Comparison of ENCODE assay signal across 11 cellular contexts in the genomic region with DNA sequence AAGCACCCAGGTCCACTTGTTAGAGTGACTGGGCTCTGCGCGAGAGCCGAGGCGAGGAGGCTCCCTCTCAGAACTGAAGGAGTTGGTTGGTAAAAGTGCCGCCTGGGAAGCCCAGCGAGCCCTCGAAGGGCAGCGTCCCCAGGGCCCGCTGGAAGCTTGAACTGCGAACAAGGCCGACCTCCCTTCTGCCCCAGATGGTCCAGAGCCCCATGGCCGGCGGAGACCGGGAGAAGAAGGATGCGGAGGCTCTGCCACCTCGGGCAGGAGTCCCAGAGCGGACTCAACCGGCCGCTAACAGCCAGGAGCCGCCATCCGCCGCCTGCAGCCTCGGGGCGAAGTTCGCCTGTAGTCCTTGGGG.
DNase-seq lines count a peak whose midpoint lies in the region; ATAC-seq, FAIRE-seq and TF ChIP-seq lines count a peak whose summit lies in the region.
"Had no signal": no experiment of that assay in that cellular context is flagged by ENCODE, and none has a peak within 500 bp of the region (broad histone marks: within the 10 kb centered on the region; RNA-seq: fewer than 3 reads in every experiment).

No MANE protein-coding gene starts in this region.

- H3K27ac ChIP-seq in right lobe of liver (no peak overlapping the region), HepG2 (ENCODE audit: extremely low read length, insufficient read depth, low read length) (no peak overlapping the region), breast epithelium (peak overlapping the region in 1 of 2 donors; percentile 7), muscle layer of duodenum (ENCODE audit: low read length) (no peak overlapping the region), aorta (ENCODE audit: low read depth in 1 of 2, low read length in 2 of 2) (no peak overlapping the region)
- H3K27ac ChIP-seq: foreskin keratinocyte had no signal

- no peak for TF ChIP-seq EP300 in HepG2 (IDR thresholded peaks at IDR 0.05; ENCODE audit: low read depth in 2 of 2, low read length in 2 of 2)
- TF ChIP-seq EP300 in HepG2 (CRISPR knock-in tag; IDR thresholded peaks at IDR 0.05; ENCODE audit: borderline replicate concordance), result no peak

- ATAC-seq in right lobe of liver (peak in 2 of 4 donors; percentile 5 to 11), HepG2 (no peak), aorta (ENCODE audit: low FRiP score) (peak; percentile 16), GM19035 (IDR thresholded peaks at IDR 0.05; ENCODE audit: unreplicated experiment) (no peak), HG03469 (IDR thresholded peaks at IDR 0.05; ENCODE audit: unreplicated experiment) (no peak)

- no peaks in the 10 kb centered on the region for H3K79me2 ChIP-seq in HepG2 (ENCODE audit: insufficient read depth, low read length)

- intact Hi-C loops in right lobe of liver (cut with DNase I), result no loop called here
- intact Hi-C loops in HepG2 (cut with micrococcal nuclease; ENCODE audit: unreplicated experiment), result no loop called here
- intact Hi-C loops in breast epithelium (cut with DNase I; ENCODE audit: low total_unique reads), result no loop called here
- intact Hi-C loops in aorta (cut with DNase I), result no loop called here

- TF ChIP-seq RAD21 in HepG2 (CRISPR knock-in tag; IDR thresholded peaks at IDR 0.05), result no peak

- DNase-seq in right lobe of liver (peak in 2 of 3 donors; percentile 25 to 56), HepG2 (ENCODE audit: low spot score) (no peak), breast epithelium (ENCODE audit: low spot score in 2 of 2) (no peak), aorta (peak; percentile 35 to 73), NCI-H1930 (lab: John Stamatoyannopoulos, UW) (no peak)
- DNase-seq: foreskin keratinocyte, NCI-H187 had no signal

- H3K9me3 ChIP-seq in right lobe of liver (no peaks in the 10 kb centered on the region), HepG2 (ENCODE audit: low read length) (no peaks in the 10 kb centered on the region), breast epithelium (no peaks in the 10 kb centered on the region), muscle layer of duodenum (ENCODE audit: control insufficient read depth in 1 of 2, low read length in 2 of 2) (no peaks in the 10 kb centered on the region), aorta (ENCODE audit: control insufficient read depth, low read length) (no peaks in the 10 kb centered on the region)

- in situ Hi-C loops in HepG2 (cut with HindIII; ENCODE audit: extremely low pct_ligation_motif_present, low pct_unique_long_range_greater_than_20kb), result no loop called here

- POLR2A ChIA-PET in HepG2 (lab: Yijun Ruan, JAX), result no interaction called here

- H3K9ac ChIP-seq in HepG2 (ENCODE audit: insufficient read depth, low read depth, low read length), result no peak overlapping the region

- H3K36me3 ChIP-seq in right lobe of liver (no peaks in the 10 kb centered on the region), HepG2 (replicated peaks in 1 of 2; ENCODE audit: control insufficient read depth in 1 of 2, insufficient read depth in 2 of 2, low read length in 2 of 2) (no peaks in the 10 kb centered on the region), breast epithelium (no peaks in the 10 kb centered on the region), muscle layer of duodenum (ENCODE audit: control insufficient read depth in 1 of 2, insufficient read depth in 2 of 2, low read length in 2 of 2) (no peaks in the 10 kb centered on the region), aorta (ENCODE audit: control insufficient read depth in 1 of 2, insufficient read depth in 2 of 2, low read length in 1 of 2) (no peaks in the 10 kb centered on the region)

- H3K4me3 ChIP-seq in right lobe of liver, result peak overlapping the region; percentile 20 to 50 (median 23)
- H3K4me3 ChIP-seq in HepG2 (replicated peaks in 1 of 3; ENCODE audit: insufficient read depth in 1 of 3, low read depth in 2 of 3, low read length in 3 of 3), result no peak overlapping the region
- peak overlapping the region; percentile 50 to 61 (median 53) for H3K4me3 ChIP-seq in breast epithelium
- peak overlapping the region; percentile 37 to 69 for H3K4me3 ChIP-seq in muscle layer of duodenum (ENCODE audit: low read depth in 1 of 2, low read length in 2 of 2)
- H3K4me3 ChIP-seq in aorta (ENCODE audit: low read length in 2 of 2), result no peak overlapping the region

- TF ChIP-seq POLR2A in right lobe of liver (IDR thresholded peaks at IDR 0.05) (no peak), HepG2 (IDR thresholded peaks at IDR 0.05; ENCODE audit: insufficient read depth in 1 of 2, low read depth in 2 of 2, low read length in 2 of 2) (no peak), breast epithelium (IDR thresholded peaks at IDR 0.05) (no peak)

- CTCF ChIA-PET in HepG2 (lab: Yijun Ruan, JAX; ENCODE audit: low intra/inter-chr PET ratio, low total read pairs), result no interaction called here

- H4K20me1 ChIP-seq in HepG2 (ENCODE audit: insufficient read depth, low read length), result no peaks in the 10 kb centered on the region

- no peak for FAIRE-seq in HepG2 (lab: Jason Lieb, UNC)
- FAIRE-seq: G401.6 had no signal

- no peak overlapping the region for H2AFZ ChIP-seq in HepG2 (ENCODE audit: low read length)

- no peak overlapping the region for H3K4me2 ChIP-seq in HepG2 (ENCODE audit: low read depth, low read length)

- TF ChIP-seq CTCF in right lobe of liver (IDR thresholded peaks at IDR 0.05), result no peak
- no peak for TF ChIP-seq CTCF in HepG2 (CRISPR knock-in tag; IDR thresholded peaks at IDR 0.05)
- TF ChIP-seq CTCF in breast epithelium (IDR thresholded peaks at IDR 0.05), result no peak

- BruUV-seq in HepG2 (replicated peaks; lab: Mats Ljungman, UMichigan), result no TSS peak

- H3K4me1 ChIP-seq in right lobe of liver (no peaks in the 10 kb centered on the region), HepG2 (ENCODE audit: insufficient read depth, low read length) (no peaks in the 10 kb centered on the region), breast epithelium (no peaks in the 10 kb centered on the region), muscle layer of duodenum (ENCODE audit: control insufficient read depth in 1 of 2, insufficient read depth in 2 of 2, low read length in 2 of 2) (peaks cover 0 to 4% of the 10 kb centered on the region in 2 donors), aorta (ENCODE audit: control insufficient read depth in 1 of 2, insufficient read depth in 2 of 2, low read length in 2 of 2) (no peaks in the 10 kb centered on the region)
- H3K4me1 ChIP-seq: foreskin keratinocyte had no signal

- H3K27me3 ChIP-seq in right lobe of liver (no peaks in the 10 kb centered on the region), HepG2 (ENCODE audit: control insufficient read depth in 1 of 2, insufficient read depth in 2 of 2, low read length in 2 of 2) (peaks cover 0 to 4% of the 10 kb centered on the region in 2 experiments; a peak in 2 of 5 replicates), breast epithelium (peaks cover 0 to 31% of the 10 kb centered on the region in 2 donors), muscle layer of duodenum (ENCODE audit: low read depth, low read length) (no peaks in the 10 kb centered on the region), aorta (ENCODE audit: control insufficient read depth in 1 of 2, insufficient read depth in 2 of 2, low read length in 1 of 2) (no peaks in the 10 kb centered on the region)

- no CpG with 5 or more reads among the region's 25 CpGs for WGBS in right lobe of liver (ENCODE audit: insufficient coverage, low coverage, low lambda C conversion rate, missing lambda C conversion rate)
- WGBS in HepG2 (ENCODE audit: low lambda C conversion rate), result no CpG with 5 or more reads among the region's 25 CpGs
- 1 to 26% methylated on average over 22 to 25 of the region's 25 CpGs for WGBS in aorta, 2 donors

TF ChIP-seq in HepG2, 621 proteins besides CTCF, POLR2A, EP300 and RAD21:
- TF ChIP-seq, protein P1, sequence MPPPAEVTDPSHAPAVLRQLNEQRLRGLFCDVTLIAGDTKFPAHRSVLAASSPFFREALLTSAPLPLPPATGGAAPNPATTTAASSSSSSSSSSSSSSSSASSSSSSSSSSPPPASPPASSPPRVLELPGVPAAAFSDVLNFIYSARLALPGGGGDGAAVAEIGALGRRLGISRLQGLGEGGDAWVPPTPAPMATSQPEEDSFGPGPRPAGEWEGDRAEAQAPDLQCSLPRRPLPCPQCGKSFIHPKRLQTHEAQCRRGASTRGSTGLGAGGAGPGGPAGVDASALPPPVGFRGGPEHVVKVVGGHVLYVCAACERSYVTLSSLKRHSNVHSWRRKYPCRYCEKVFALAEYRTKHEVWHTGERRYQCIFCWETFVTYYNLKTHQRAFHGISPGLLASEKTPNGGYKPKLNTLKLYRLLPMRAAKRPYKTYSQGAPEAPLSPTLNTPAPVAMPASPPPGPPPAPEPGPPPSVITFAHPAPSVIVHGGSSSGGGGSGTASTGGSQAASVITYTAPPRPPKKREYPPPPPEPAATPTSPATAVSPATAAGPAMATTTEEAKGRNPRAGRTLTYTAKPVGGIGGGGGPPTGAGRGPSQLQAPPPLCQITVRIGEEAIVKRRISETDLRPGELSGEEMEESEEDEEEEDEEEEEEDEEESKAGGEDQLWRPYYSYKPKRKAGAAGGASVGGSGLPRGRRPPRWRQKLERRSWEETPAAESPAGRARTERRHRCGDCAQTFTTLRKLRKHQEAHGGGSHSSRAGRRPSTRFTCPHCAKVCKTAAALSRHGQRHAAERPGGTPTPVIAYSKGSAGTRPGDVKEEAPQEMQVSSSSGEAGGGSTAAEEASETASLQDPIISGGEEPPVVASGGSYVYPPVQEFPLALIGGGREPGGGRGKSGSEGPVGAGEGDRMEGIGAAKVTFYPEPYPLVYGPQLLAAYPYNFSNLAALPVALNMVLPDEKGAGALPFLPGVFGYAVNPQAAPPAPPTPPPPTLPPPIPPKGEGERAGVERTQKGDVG (CRISPR knock-in tag; IDR thresholded peaks at IDR 0.05; ENCODE audit: borderline replicate concordance), result no peak
- no peak for TF ChIP-seq ZBTB3 (CRISPR knock-in tag; IDR thresholded peaks at IDR 0.05; ENCODE audit: borderline replicate concordance, low read depth)
- TF ChIP-seq, protein P2, sequence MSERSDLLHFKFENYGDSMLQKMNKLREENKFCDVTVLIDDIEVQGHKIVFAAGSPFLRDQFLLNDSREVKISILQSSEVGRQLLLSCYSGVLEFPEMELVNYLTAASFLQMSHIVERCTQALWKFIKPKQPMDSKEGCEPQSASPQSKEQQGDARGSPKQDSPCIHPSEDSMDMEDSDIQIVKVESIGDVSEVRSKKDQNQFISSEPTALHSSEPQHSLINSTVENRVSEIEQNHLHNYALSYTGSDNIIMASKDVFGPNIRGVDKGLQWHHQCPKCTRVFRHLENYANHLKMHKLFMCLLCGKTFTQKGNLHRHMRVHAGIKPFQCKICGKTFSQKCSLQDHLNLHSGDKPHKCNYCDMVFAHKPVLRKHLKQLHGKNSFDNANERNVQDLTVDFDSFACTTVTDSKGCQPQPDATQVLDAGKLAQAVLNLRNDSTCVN (CRISPR knock-in tag; IDR thresholded peaks at IDR 0.05; ENCODE audit: borderline replicate concordance), result no peak

Comparison
In these comparisons a context has a peak if more than half of its experiments do, and no peak if none do; other contexts are left out.
1. DNase-seq: peak in right lobe of liver (2 of 3) and aorta (2 of 2); none in HepG2 (single experiment), breast epithelium (0 of 2) and NCI-H1930 (0 of 2).
2. H3K4me3 ChIP-seq: peak in right lobe of liver (3 of 3), breast epithelium (3 of 3) and muscle layer of duodenum (2 of 2); none in HepG2 (0 of 3) and aorta (0 of 2).